ENCODE assay signal across 22 cellular contexts in the genomic region with DNA sequence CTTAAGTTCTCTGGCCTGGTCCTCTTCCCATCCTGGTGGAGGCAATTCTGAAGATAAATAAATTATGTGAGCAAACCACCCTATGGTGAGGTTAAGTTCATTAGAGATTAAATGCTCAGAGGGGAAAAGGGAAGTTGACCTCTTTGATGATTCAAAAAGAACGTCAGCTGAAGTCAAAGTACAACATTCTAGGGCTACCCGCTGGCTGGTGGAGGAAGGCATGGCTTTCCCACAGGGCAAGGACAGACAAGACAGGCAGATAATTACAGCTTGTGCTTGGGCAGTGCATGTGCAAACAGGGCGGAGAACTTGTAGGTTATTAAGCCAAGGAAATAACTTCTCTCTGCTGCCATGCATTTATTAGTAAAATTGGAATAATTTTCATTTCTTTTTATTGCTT.
A peak's percentile ranks its signal among the peaks of the same experiment; 100 is the strongest.
DNase-seq lines count a peak whose midpoint lies in the region; ATAC-seq, FAIRE-seq and TF ChIP-seq lines count a peak whose summit lies in the region.
"Had no signal": no experiment of that assay in that cellular context is flagged by ENCODE, and none has a peak within 500 bp of the region (broad histone marks: within the 10 kb centered on the region; RNA-seq: fewer than 3 reads in every experiment).

No MANE protein-coding gene starts in this region.

- CTCF ChIA-PET in GM12878 (lab: Yijun Ruan, JAX) = interaction anchor here (1.1 kb wide), 1 partner anchor 84 kb away, joined by 3 read pairs; no protein-coding TSS in a partner anchor

- SMC1A ChIA-PET in GM12878 (lab: Charles Lee; ENCODE audit: uncharacterized antibody, unreplicated experiment) = interaction anchor here (0.8 kb wide), 1 partner anchor 47 kb away, joined by 3 read pairs; no protein-coding TSS in a partner anchor

- DNase-seq in right atrium auricular region (ENCODE audit: low spot score) (peak; percentile 23), cardiac septum (ENCODE audit: low spot score) (no peak), GM12878 (ENCODE audit: low read depth, low spot score) (no peak), uterus (no peak), gastrocnemius medialis (no peak), NCI-H748 treated with DMSO at 0.1 percent for 48 hours (lab: John Stamatoyannopoulos, UW) (no peak)
- DNase-seq: BE2C; CD4-positive, alpha-beta T cell; DMS153; GF-D8; GOT3; KBM-7; NCI-H1092 treated with DMSO at 0.1 percent for 48 hours; NCI-H2081; NCI-H2171 treated with DMSO at 0.1 percent for 48 hours; NCI-H774 had no signal

- H3K27me3 ChIP-seq in right atrium auricular region (no peaks in the 10 kb centered on the region), GM12878 (replicated peaks in 1 of 2; ENCODE audit: control insufficient read depth in 2 of 2, insufficient read depth in 2 of 2, low read length in 1 of 2) (no peaks in the 10 kb centered on the region), mucosa of rectum (ENCODE audit: control insufficient read depth in 2 of 2, insufficient read depth in 2 of 2, low read length in 2 of 2) (no peaks in the 10 kb centered on the region), uterus (no peaks in the 10 kb centered on the region), gastrocnemius medialis (no peaks in the 10 kb centered on the region)
- H3K27me3 ChIP-seq: BE2C, SJSA1 had no signal

- H3K4me2 ChIP-seq in GM12878 (ENCODE audit: control insufficient read depth, insufficient read depth) = no peak overlapping the region

- RAD21 ChIA-PET in GM12878 (lab: Charles Lee; ENCODE audit: unreplicated experiment) = interaction anchor here (1.1 kb wide), 1 partner anchor 50 kb away, joined by 3 read pairs; no protein-coding TSS in a partner anchor

- H3K9me3 ChIP-seq in right atrium auricular region = no peaks in the 10 kb centered on the region
- H3K9me3 ChIP-seq in GM12878 (replicated peaks; ENCODE audit: control insufficient read depth, insufficient read depth, low read length) = no peaks in the 10 kb centered on the region; the same call in 2 of the 3 replicates
- no peaks in the 10 kb centered on the region for H3K9me3 ChIP-seq in mucosa of rectum (ENCODE audit: control insufficient read depth in 2 of 2, low read length in 2 of 2)
- no peaks in the 10 kb centered on the region for H3K9me3 ChIP-seq in uterus
- no peaks in the 10 kb centered on the region for H3K9me3 ChIP-seq in gastrocnemius medialis
- H3K9me3 ChIP-seq: BE2C, SJSA1 had no signal

- no TSS peak for BruUV-seq in GM12878 (replicated peaks; lab: Mats Ljungman, UMichigan)

- 11% methylated on average over 3 of the region's 3 CpGs for WGBS in GM12878 (ENCODE audit: insufficient coverage, insufficient replicate concordance, low lambda C conversion rate, missing lambda C conversion rate)

- intact Hi-C loops in cardiac septum (cut with DNase I) = no loop called here
- intact Hi-C loops in GM12878 (cut with micrococcal nuclease; ENCODE audit: unreplicated experiment) = no loop called here
- intact Hi-C loops in uterus (cut with DNase I; ENCODE audit: low total_unique reads) = no loop called here
- intact Hi-C loops in gastrocnemius medialis (cut with DNase I; ENCODE audit: low total_unique reads) = no loop called here

- TF ChIP-seq POLR2A in GM12878 (IDR thresholded peaks at IDR 0.05; ENCODE audit: low read depth, low read length) = no peak
- no peak for TF ChIP-seq POLR2A in uterus (IDR thresholded peaks at IDR 0.05)
- TF ChIP-seq POLR2A in gastrocnemius medialis (IDR thresholded peaks at IDR 0.05) = no peak

- no peaks in the 10 kb centered on the region for H3K79me2 ChIP-seq in GM12878 (ENCODE audit: control insufficient read depth, insufficient read depth, low read length)

- H3K4me3 ChIP-seq in right atrium auricular region (no peak overlapping the region), GM12878 (no peak overlapping the region), mucosa of rectum (ENCODE audit: low read length in 2 of 2) (no peak overlapping the region), uterus (no peak overlapping the region), gastrocnemius medialis (no peak overlapping the region)
- H3K4me3 ChIP-seq: SJSA1 had no signal

- POLR2A ChIA-PET in GM12878 (lab: Charles Lee) = no interaction called here

- H3K27ac ChIP-seq in right atrium auricular region (no peak overlapping the region), GM12878 (ENCODE audit: control insufficient read depth, insufficient read depth) (no peak overlapping the region), mucosa of rectum (ENCODE audit: low read depth in 2 of 2, low read length in 2 of 2) (peak overlapping the region; percentile 32 to 41), uterus (peak overlapping the region; percentile 56 to 68), gastrocnemius medialis (no peak overlapping the region)
- H3K27ac ChIP-seq: SJSA1 had no signal

- H3K36me3 ChIP-seq in right atrium auricular region = no peaks in the 10 kb centered on the region
- no peaks in the 10 kb centered on the region for H3K36me3 ChIP-seq in GM12878 (ENCODE audit: control insufficient read depth in 2 of 2, insufficient read depth in 2 of 2, low read length in 1 of 2)
- no peaks in the 10 kb centered on the region for H3K36me3 ChIP-seq in mucosa of rectum (ENCODE audit: control insufficient read depth in 2 of 2, insufficient read depth in 2 of 2, low read length in 2 of 2)
- H3K36me3 ChIP-seq in uterus = no peaks in the 10 kb centered on the region
- H3K36me3 ChIP-seq in gastrocnemius medialis = no peaks in the 10 kb centered on the region
- H3K36me3 ChIP-seq: BE2C, SJSA1 had no signal

- TF ChIP-seq RAD21 in GM12878 (IDR thresholded peaks at IDR 0.05; ENCODE audit: insufficient read depth, low read depth, low read length) = no peak

- ATAC-seq in GM12878 (peak; percentile 58), gastrocnemius medialis (no peak), GM18511 (IDR thresholded peaks at IDR 0.05; ENCODE audit: unreplicated experiment) (no peak)
- ATAC-seq: HepG2, Panc1 had no signal

- TF ChIP-seq CTCF in right atrium auricular region (IDR thresholded peaks at IDR 0.05) (no peak), GM12878 (IDR thresholded peaks at IDR 0.05 in 2 of 3, conservative IDR thresholded peaks at IDR 0.05 in 1 of 3; ENCODE audit: control insufficient read depth in 2 of 3, extremely low read depth in 1 of 3, insufficient read depth in 1 of 3, low read depth in 3 of 3, low read length in 3 of 3) (no peak), uterus (IDR thresholded peaks at IDR 0.05) (no peak), gastrocnemius medialis (IDR thresholded peaks at IDR 0.05 in 4 of 5, conservative IDR thresholded peaks at IDR 0.05 in 1 of 5) (no peak)

- H2AFZ ChIP-seq in GM12878 (ENCODE audit: control insufficient read depth, low read depth, low read length) = no peak overlapping the region

- no peak for FAIRE-seq in GM12878 (lab: Jason Lieb, UNC)
- FAIRE-seq: A204.1, HepG2 had no signal

- no peak for TF ChIP-seq EP300 in GM12878 (IDR thresholded peaks at IDR 0.05; ENCODE audit: borderline replicate concordance in 1 of 2, control insufficient read depth in 1 of 2, low read depth in 2 of 2, low read length in 2 of 2)

- in situ Hi-C loops in GM12878 (cut with MboI) = no loop called here
- in situ Hi-C loops in gastrocnemius medialis (cut with MboI; ENCODE audit: low sequenced_read_pairs in 4 of 4) = no loop called here

- no peaks in the 10 kb centered on the region for H4K20me1 ChIP-seq in GM12878 (ENCODE audit: control insufficient read depth, insufficient read depth)

- no peak overlapping the region for H3K9ac ChIP-seq in GM12878 (ENCODE audit: control insufficient read depth, insufficient read depth, low read length)
- H3K9ac ChIP-seq in mucosa of rectum (ENCODE audit: low read depth in 1 of 2, low read length in 2 of 2) = no peak overlapping the region

- H3K4me1 ChIP-seq in right atrium auricular region (no peaks in the 10 kb centered on the region), GM12878 (ENCODE audit: control insufficient read depth, insufficient read depth, low read length) (no peaks in the 10 kb centered on the region), mucosa of rectum (ENCODE audit: control insufficient read depth in 2 of 2, insufficient read depth in 2 of 2, low read length in 2 of 2) (peaks cover 0 to 15% of the 10 kb centered on the region in 2 donors), uterus (peaks cover 0 to 4% of the 10 kb centered on the region in 2 donors), gastrocnemius medialis (no peaks in the 10 kb centered on the region)
- H3K4me1 ChIP-seq: BE2C, SJSA1 had no signal

TF ChIP-seq in GM12878, 131 proteins besides CTCF, POLR2A, EP300 and RAD21:
- TF ChIP-seq IKZF2 (IDR thresholded peaks at IDR 0.05) (0 out of 4 replicates have a peak, but pooled peaks of 1 of the 2 experiments have one; percentile 11), MTA2 (IDR thresholded peaks at IDR 0.05; ENCODE audit: low read depth) (0 out of 2 replicates have a peak, but pooled peaks have one; percentile 22), RELA (IDR thresholded peaks at IDR 0.05; ENCODE audit: borderline replicate concordance, partially characterized antibody) (no peak), ZNF622 (IDR thresholded peaks at IDR 0.05) (no peak), IKZF1 (conservative IDR thresholded peaks at IDR 0.05) (0 out of 2 replicates have a peak, but pooled peaks have one; percentile 14), EED (IDR thresholded peaks at IDR 0.05; ENCODE audit: low read depth) (no peak)

Comparison
In these comparisons a context has a peak if more than half of its experiments do, and no peak if none do; other contexts are left out.
1. H3K27ac ChIP-seq: peak in mucosa of rectum (2 of 2) and uterus (2 of 2); none in right atrium auricular region (0 of 2), GM12878 (single experiment) and gastrocnemius medialis (0 of 4).